Comparison of ENCODE assay signal across 8 cellular contexts in genomic region chr1:157369808-157370521, GRCh38.
DNase-seq lines count a peak whose midpoint lies in the region; ATAC-seq, FAIRE-seq and TF ChIP-seq lines count a peak whose summit lies in the region.

No MANE protein-coding gene starts in this region.

- POLR2A ChIA-PET in RWPE1 (lab: Yijun Ruan, JAX; ENCODE audit: low non-redundant PET): no interaction called here

- DNase-seq in SIG-M5 treated with dmso at 0.1 percent for 504 hours (lab: John Stamatoyannopoulos, UW; ENCODE audit: unreplicated experiment): peak; percentile 39
- DNase-seq in SIG-M5 (lab: John Stamatoyannopoulos, UW): no peak
- peak; percentile 33 for DNase-seq in HuH-7.5 (ENCODE audit: low spot score)
- DNase-seq in RWPE1 (ENCODE audit: low spot score): peak; percentile 32
- DNase-seq in bronchial epithelial cell (ENCODE audit: low read depth): peak; percentile 59
- peak; percentile 79 for DNase-seq in islet precursor cell
- DNase-seq in stimulated activated CD4-positive, alpha-beta T cell treated with anti-CD3 and anti-CD28 coated beads, TNF-alpha, amount 100 ng/mL, for 24 hours (ENCODE audit: low read depth in 3 of 3): peak in 2 of 3 experiments; percentile 9 to 13

- ATAC-seq in GM21529 (IDR thresholded peaks at IDR 0.05; ENCODE audit: unreplicated experiment): no peak

- H3K4me3 ChIP-seq in bronchial epithelial cell (ENCODE audit: low read depth, low read length): no peak overlapping the region

- H3K27me3 ChIP-seq in bronchial epithelial cell (ENCODE audit: control insufficient read depth, insufficient read depth, low read length): no peaks in the 10 kb centered on the region

- peak; percentile 90 for TF ChIP-seq CTCF in RWPE1 (conservative IDR thresholded peaks at IDR 0.05; ENCODE audit: low read depth)
- TF ChIP-seq CTCF in bronchial epithelial cell (IDR thresholded peaks at IDR 0.05; ENCODE audit: insufficient read depth, low read length, severe bottlenecking): peak; percentile 75

- CTCF ChIA-PET in RWPE1 (lab: Yijun Ruan, JAX): interaction anchor here (0.5 to 1.3 kb wide), 4 partner anchors 79 to 196 kb away, joined by 3 to 4 read pairs (median 3); no protein-coding TSS in a partner anchor

- FAIRE-seq in bronchial epithelial cell (lab: Jason Lieb, UNC): no peak

- H3K36me3 ChIP-seq in bronchial epithelial cell (ENCODE audit: control insufficient read depth, insufficient read depth, low read length): no peaks in the 10 kb centered on the region

- H3K27ac ChIP-seq in RWPE1: no peak overlapping the region
